ENCODE assay signal across 19 cellular contexts in the genomic region with DNA sequence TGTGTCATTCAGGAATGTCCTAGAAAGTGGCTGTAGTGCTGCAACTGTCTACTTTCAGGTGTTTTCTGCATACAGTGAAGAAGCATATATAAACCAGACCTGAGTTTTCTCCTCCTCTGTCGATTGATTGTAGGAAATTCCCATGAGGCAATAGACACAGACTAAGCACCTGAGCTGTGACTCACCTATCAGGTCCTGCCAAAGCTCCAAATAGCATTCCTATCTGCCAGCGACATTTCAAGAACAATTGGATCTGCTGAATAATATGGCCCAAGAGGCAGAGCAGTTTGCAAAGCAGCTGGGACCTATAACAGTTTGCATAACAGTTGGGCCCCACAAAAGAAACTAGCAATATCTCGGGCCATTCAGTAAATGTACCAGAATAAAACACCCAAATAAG.
A peak's percentile ranks its signal among the peaks of the same experiment; 100 is the strongest.
DNase-seq lines count a peak whose midpoint lies in the region; ATAC-seq and TF ChIP-seq lines count a peak whose summit lies in the region.
"Had no signal": no experiment of that assay in that cellular context is flagged by ENCODE, and none has a peak within 500 bp of the region (broad histone marks: within the 10 kb centered on the region; RNA-seq: fewer than 3 reads in every experiment).

No MANE protein-coding gene starts in this region.

- H3K4me3 ChIP-seq in epithelial cell of proximal tubule (ENCODE audit: low read depth, low read length) = no peak overlapping the region
- H3K4me3 ChIP-seq in heart right ventricle = no peak overlapping the region
- H3K4me3 ChIP-seq: GM23248, HAP-1 had no signal

- no peak for ATAC-seq in heart right ventricle
- ATAC-seq in HG02678 (IDR thresholded peaks at IDR 0.05; ENCODE audit: unreplicated experiment) = no peak
- ATAC-seq in GM18502 (IDR thresholded peaks at IDR 0.05; ENCODE audit: poor library complexity, unreplicated experiment) = no peak
- no peak for ATAC-seq in HG03135 (IDR thresholded peaks at IDR 0.05; ENCODE audit: unreplicated experiment)

- intact Hi-C loops in Calu3 (cut with micrococcal nuclease; ENCODE audit: unreplicated experiment) (no loop called here), heart right ventricle (cut with DNase I) (no loop called here)

- H3K27me3 Mint-ChIP-seq in Calu3 (ENCODE audit: unreplicated experiment) = no peaks in the 10 kb centered on the region

- H3K27ac ChIP-seq in RWPE1 (no peak overlapping the region), heart right ventricle (no peak overlapping the region)
- H3K27ac ChIP-seq: GM23248 had no signal

- CTCF ChIA-PET in Calu3 (lab: Charles Lee) (no interaction called here), RWPE1 (lab: Yijun Ruan, JAX) (no interaction called here)

- TF ChIP-seq CTCF in Calu3 (IDR thresholded peaks at IDR 0.05; ENCODE audit: unreplicated experiment) (no peak), RWPE1 (conservative IDR thresholded peaks at IDR 0.05; ENCODE audit: low read depth) (no peak), epithelial cell of proximal tubule (conservative IDR thresholded peaks at IDR 0.05; ENCODE audit: low read depth, low read length) (no peak), heart right ventricle (IDR thresholded peaks at IDR 0.05) (no peak)

- H3K27me3 ChIP-seq in heart right ventricle = no peaks in the 10 kb centered on the region

- H3K9me3 ChIP-seq in heart right ventricle = no peaks in the 10 kb centered on the region
- H3K9me3 ChIP-seq: BE2C, HAP-1 had no signal

- DNase-seq in Calu3 (peak; percentile 8), RWPE1 (ENCODE audit: low spot score) (peak; percentile 12), epithelial cell of proximal tubule (ENCODE audit: low read depth) (peak; percentile 3), kidney tubule cell (ENCODE audit: low spot score) (peak; percentile 55), heart right ventricle (no peak)
- DNase-seq: BE2C, DMS79 treated with DMSO at 0.1 percent for 48 hours, GM23248, KG1, NCI-H1092 treated with DMSO at 0.1 percent for 48 hours, NCI-H1436 treated with DMSO at 0.1 percent for 48 hours, NCI-H1930, NCI-H510A, OCI-M1, SHP77 had no signal

- H3K4me1 Mint-ChIP-seq in Calu3 (ENCODE audit: low read depth, unreplicated experiment) = peaks cover 8% of the 10 kb centered on the region

- H3K36me3 Mint-ChIP-seq in Calu3 (ENCODE audit: insufficient read depth, unreplicated experiment) = no peaks in the 10 kb centered on the region

- H3K4me1 ChIP-seq in heart right ventricle = no peaks in the 10 kb centered on the region
- H3K4me1 ChIP-seq: BE2C, HAP-1 had no signal

- no peaks in the 10 kb centered on the region for H3K9me3 Mint-ChIP-seq in Calu3 (ENCODE audit: low read depth, unreplicated experiment)

- no TSS peak for BruUV-seq in Calu3 (replicated peaks; lab: Mats Ljungman, UMichigan)

- no peak overlapping the region for H3K27ac Mint-ChIP-seq in Calu3 (ENCODE audit: unreplicated experiment)

- H3K4me3 Mint-ChIP-seq in Calu3 (ENCODE audit: low read depth, unreplicated experiment) = no peak overlapping the region

- POLR2A ChIA-PET in RWPE1 (lab: Yijun Ruan, JAX; ENCODE audit: low non-redundant PET) = no interaction called here

- 71 to 77% methylated on average over 3 of the region's 3 CpGs for WGBS in heart right ventricle, 2 donors

- no peaks in the 10 kb centered on the region for H3K36me3 ChIP-seq in heart right ventricle
- H3K36me3 ChIP-seq: BE2C, HAP-1 had no signal

Comparison
In these comparisons a context has a peak if more than half of its experiments do, and no peak if none do; other contexts are left out.
1. DNase-seq: peak in Calu3 (single experiment), RWPE1 (single experiment), epithelial cell of proximal tubule (single experiment) and kidney tubule cell (single experiment); none in heart right ventricle (0 of 2).